Comparison of ENCODE assay signal across 13 cellular contexts in the genomic region with DNA sequence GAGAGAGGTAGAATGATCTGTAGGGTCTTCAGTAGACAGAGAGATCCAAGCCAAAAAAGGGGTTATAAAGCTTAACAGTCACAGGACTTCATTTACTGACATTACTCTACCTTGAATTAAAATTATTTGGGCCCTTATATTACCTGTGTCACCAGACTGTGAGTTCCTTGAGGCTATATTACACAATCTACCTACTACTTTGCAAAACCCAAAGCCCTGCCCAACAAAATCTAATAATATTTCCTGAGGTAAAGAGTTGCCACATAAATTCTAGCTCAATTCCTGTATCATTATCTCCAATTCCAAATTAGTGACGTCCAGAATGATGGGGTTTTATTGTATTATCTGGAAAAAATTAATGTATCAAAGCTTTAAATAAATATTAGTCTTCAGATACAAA. TPM values are rescaled to one million over a fixed set of nuclear protein-coding genes. Genes with fewer than 3 reads are reported as not detected.
A peak's percentile ranks its signal among the peaks of the same experiment; 100 is the strongest.
DNase-seq lines count a peak whose midpoint lies in the region; ATAC-seq and TF ChIP-seq lines count a peak whose summit lies in the region.
"Had no signal": no experiment of that assay in that cellular context is flagged by ENCODE, and none has a peak within 500 bp of the region (broad histone marks: within the 10 kb centered on the region; RNA-seq: fewer than 3 reads in every experiment).

No MANE protein-coding gene starts in this region.

- H2AFZ ChIP-seq in DND-41 (ENCODE audit: low read depth, low read length) = no peak overlapping the region
- H2AFZ ChIP-seq in PC-3 (ENCODE audit: low read length) = no peak overlapping the region

- 0 out of 2 replicates have a peak overlapping the region, but pooled peaks have one; percentile 27 for H3K9ac ChIP-seq in DND-41 (ENCODE audit: low read depth, low read length)
- no peak overlapping the region for H3K9ac ChIP-seq in PC-3 (ENCODE audit: low read length)

- H3K4me2 ChIP-seq in DND-41 (ENCODE audit: insufficient read depth, low read length) = peak overlapping the region; percentile 69
- H3K4me2 ChIP-seq in PC-3 (ENCODE audit: low read length) = peak overlapping the region; percentile 99

- TF ChIP-seq EP300 in tibial nerve (IDR thresholded peaks at IDR 0.05) = no peak

- intact Hi-C loops in PC-3 (cut with micrococcal nuclease) = loop anchor here (10.0 kb wide), 1 partner anchor 81 kb away; a partner anchor contains a TSS
- intact Hi-C loops in left colon (cut with DNase I, micrococcal nuclease) = no loop called here

- H3K36me3 Mint-ChIP-seq in progenitor cell of endocrine pancreas (ENCODE audit: insufficient read depth) = peaks cover 22% of the 10 kb centered on the region

- H3K27ac Mint-ChIP-seq in progenitor cell of endocrine pancreas = no peak overlapping the region

- H3K27me3 ChIP-seq in DND-41 (ENCODE audit: insufficient read depth, low read length, poor library complexity) (no peaks in the 10 kb centered on the region), PC-3 (ENCODE audit: low read length) (no peaks in the 10 kb centered on the region), tibial nerve (no peaks in the 10 kb centered on the region)
- H3K27me3 ChIP-seq: adrenal gland, sigmoid colon had no signal

- H3K9me3 ChIP-seq in DND-41 (ENCODE audit: insufficient read depth, low read length, severe bottlenecking) = no peaks in the 10 kb centered on the region
- no peaks in the 10 kb centered on the region for H3K9me3 ChIP-seq in PC-3 (ENCODE audit: low read length)
- no peaks in the 10 kb centered on the region for H3K9me3 ChIP-seq in tibial nerve
- H3K9me3 ChIP-seq: adrenal gland, Caco-2, sigmoid colon had no signal

- H3K79me2 ChIP-seq in DND-41 (ENCODE audit: insufficient read depth, low read length) = peaks cover 68% of the 10 kb centered on the region
- peaks cover 53% of the 10 kb centered on the region for H3K79me2 ChIP-seq in PC-3 (ENCODE audit: low read length)

- DNase-seq in DND-41 (no peak), PC-3 (no peak), epithelial cell of esophagus (ENCODE audit: low read depth) (peak; percentile 78), progenitor cell of endocrine pancreas (ENCODE audit: low spot score, unreplicated experiment) (no peak), tibial nerve (ENCODE audit: low spot score in 2 of 2) (no peak), left colon (no peak)
- DNase-seq: adrenal gland, Caco-2, cortex of kidney, Kasumi-1, NCI-H2081, sigmoid colon had no signal

- no peak for TF ChIP-seq POLR2A in tibial nerve (IDR thresholded peaks at IDR 0.05)

- peaks cover 14% of the 10 kb centered on the region for H3K4me1 Mint-ChIP-seq in progenitor cell of endocrine pancreas (ENCODE audit: low read depth)

- H3K9me2 ChIP-seq in PC-3 (replicated peaks; ENCODE audit: low read length) = no peaks in the 10 kb centered on the region

- ATAC-seq in DND-41 (ENCODE audit: insufficient read depth, low read depth) (no peak), PC-3 (no peak), left colon (no peak), HG02610 (IDR thresholded peaks at IDR 0.05; ENCODE audit: unreplicated experiment) (no peak)

- CTCF ChIA-PET in PC-3 (lab: Charles Lee) = interaction anchor here (0.8 kb wide), 1 partner anchor 100 kb away, joined by 4 read pairs; no protein-coding TSS in a partner anchor

- H3K4me3 ChIP-seq in DND-41 (ENCODE audit: low read depth in 1 of 2, low read length in 2 of 2) (no peak overlapping the region), PC-3 (ENCODE audit: low read length) (peak overlapping the region; percentile 76; the same call in 1 of the 2 replicates), epithelial cell of esophagus (ENCODE audit: low read length) (no peak overlapping the region), tibial nerve (peak overlapping the region in 1 of 4 donors; percentile 67)
- H3K4me3 ChIP-seq: adrenal gland had no signal

- H3K4me3 Mint-ChIP-seq in progenitor cell of endocrine pancreas (ENCODE audit: low read depth) = peak overlapping the region; percentile 51

- no peaks in the 10 kb centered on the region for H3K9me3 Mint-ChIP-seq in progenitor cell of endocrine pancreas (ENCODE audit: low read depth)

- TF ChIP-seq CTCF in DND-41 (IDR thresholded peaks at IDR 0.05; ENCODE audit: borderline replicate concordance, extremely low read depth, low read length, poor library complexity, severe bottlenecking) (no peak), PC-3 (conservative IDR thresholded peaks at IDR 0.05; ENCODE audit: low read depth, low read length) (no peak), epithelial cell of esophagus (IDR thresholded peaks at IDR 0.05; ENCODE audit: insufficient read depth, low read depth, low read length, missing control alignments) (no peak), progenitor cell of endocrine pancreas (IDR thresholded peaks at IDR 0.05; ENCODE audit: unreplicated experiment) (no peak), tibial nerve (IDR thresholded peaks at IDR 0.05) (no peak)

- no peak overlapping the region for H3K27ac ChIP-seq in DND-41 (ENCODE audit: low read length)
- H3K27ac ChIP-seq in PC-3 (ENCODE audit: low read length) = no peak overlapping the region
- no peak overlapping the region for H3K27ac ChIP-seq in tibial nerve

- 52 to 55% methylated on average over 1 of the region's 1 CpG for WGBS in tibial nerve, 2 donors

- H4K20me1 ChIP-seq in DND-41 (ENCODE audit: insufficient read depth, low read length) = peaks cover 6% of the 10 kb centered on the region; the same call in 1 of the 2 replicates
- no peaks in the 10 kb centered on the region for H4K20me1 ChIP-seq in PC-3 (ENCODE audit: low read length)

- H3K4me1 ChIP-seq in DND-41 (ENCODE audit: insufficient read depth, low read length) (peaks cover 46% of the 10 kb centered on the region), PC-3 (ENCODE audit: insufficient read depth, low read length) (peaks cover 12% of the 10 kb centered on the region), tibial nerve (peaks cover 0 to 47% (median 19%) of the 10 kb centered on the region in 4 donors)
- H3K4me1 ChIP-seq: Caco-2 had no signal

- peaks cover 30% of the 10 kb centered on the region for H3K36me3 ChIP-seq in DND-41 (ENCODE audit: insufficient read depth, low read length)
- peaks cover 17% of the 10 kb centered on the region for H3K36me3 ChIP-seq in PC-3 (ENCODE audit: low read depth, low read length)
- peaks cover 0 to 39% (median 0%) of the 10 kb centered on the region in 3 donors for H3K36me3 ChIP-seq in tibial nerve

- H3K27me3 Mint-ChIP-seq in progenitor cell of endocrine pancreas = peaks cover 6% of the 10 kb centered on the region

- POLR2A ChIA-PET in PC-3 (lab: Charles Lee; ENCODE audit: unreplicated experiment) = no interaction called here

- H3F3A ChIP-seq in PC-3 (ENCODE audit: low read length, unreplicated experiment) = no peaks in the 10 kb centered on the region

- BruUV-seq in PC-3 (replicated peaks; lab: Mats Ljungman, UMichigan) = no TSS peak

RNA-seq across cellular contexts. Expression of a gene that starts 1.9 kb away (rescaled TPM):
- total RNA-seq in PC-3 (2014; rRNA removed) (18.3 and 22.6 TPM in 2 replicates), progenitor cell of endocrine pancreas (38.1 and 39.1 TPM in 2 replicates), tibial nerve (10 to 100 TPM; 28.8 to 42.0 (median 31.0) TPM), left colon (10 to 100 TPM; 23.9 to 30.9 TPM)

RNA-seq across cellular contexts. Expression of a gene that starts 29.4 kb away (rescaled TPM):
- 19.6 and 31.6 TPM in 2 replicates for total RNA-seq in PC-3 (2014; rRNA removed)
- total RNA-seq in progenitor cell of endocrine pancreas = 28.9 and 30.2 TPM in 2 replicates
- 10 to 100 TPM; 19.5 to 49.8 (median 35.6) TPM for total RNA-seq in tibial nerve
- 10 to 100 TPM; 37.9 to 48.9 TPM for total RNA-seq in left colon
